ENCODE assay signal across 8 cellular contexts in the genomic region with DNA sequence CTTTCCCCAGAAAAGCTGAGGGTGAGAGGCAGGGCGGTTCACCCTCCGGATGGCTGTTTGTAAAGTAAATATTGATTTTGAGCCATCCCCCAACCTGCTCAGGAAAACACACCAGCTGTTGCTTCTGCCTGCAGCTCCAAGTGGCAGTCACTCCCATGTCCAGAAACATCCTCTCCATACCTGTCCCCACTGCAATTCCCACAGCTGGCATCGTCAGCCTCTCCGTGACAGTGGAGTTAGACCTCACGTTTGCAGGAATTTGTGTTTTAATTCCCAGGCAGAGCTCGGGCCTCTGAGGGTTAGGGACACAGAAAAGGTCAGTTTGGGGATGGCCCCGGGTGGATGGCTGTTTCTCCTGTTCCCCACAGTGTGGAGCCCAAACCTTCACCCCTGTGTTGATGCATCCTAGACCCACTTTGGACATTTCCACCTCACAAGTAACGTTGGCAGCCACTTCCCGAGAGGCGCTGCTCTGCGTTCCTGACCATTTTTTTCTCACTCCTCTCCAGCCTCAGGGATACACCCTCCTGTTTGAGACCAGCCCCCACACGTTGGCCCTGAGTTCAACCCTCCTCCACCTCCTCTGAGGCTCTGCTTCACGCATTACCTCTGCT. TPM values are rescaled to one million over a fixed set of nuclear protein-coding genes. Genes with fewer than 3 reads are reported as not detected.
DNase-seq lines count a peak whose midpoint lies in the region; ATAC-seq and TF ChIP-seq lines count a peak whose summit lies in the region.

No MANE protein-coding gene starts in this region.

- H4K91ac ChIP-seq in IMR-90 (ENCODE audit: insufficient read depth, low read depth, low read length), result no peak overlapping the region

- H3K56ac ChIP-seq in IMR-90 (ENCODE audit: extremely low read depth, insufficient read depth, low read length), result no peak overlapping the region

- 23% methylated on average over 4 of the region's 13 CpGs; no CpG with 5 or more reads in 1 of the 2 experiments for WGBS in IMR-90 (ENCODE audit: extremely low coverage in 2 of 2, insufficient read length in 1 of 2), 2 experiments
- WGBS in stomach, 5 donors, result 25 to 42% (median 36%) methylated on average over 11 to 13 of the region's 13 CpGs

- ATAC-seq in IMR-90 (ENCODE audit: low read depth) (peak; percentile 27; the same call in 1 of the 2 replicates), GM18502 (IDR thresholded peaks at IDR 0.05; ENCODE audit: poor library complexity, unreplicated experiment) (no peak)
- no peak for ATAC-seq in activated CD4-positive, alpha-beta T cell treated with anti-CD3 and anti-CD28 coated beads for 36 hours

- TF ChIP-seq CTCF in IMR-90 (conservative IDR thresholded peaks at IDR 0.05; ENCODE audit: low read depth, low read length), result no peak
- TF ChIP-seq CTCF in left ventricle myocardium inferior (IDR thresholded peaks at IDR 0.05; ENCODE audit: borderline replicate concordance), result no peak
- TF ChIP-seq CTCF in stomach (IDR thresholded peaks at IDR 0.05), result no peak

- no peak for TF ChIP-seq RAD21 in IMR-90 (IDR thresholded peaks at IDR 0.05; ENCODE audit: low read length)

- no peak overlapping the region for H3K27ac Mint-ChIP-seq in activated T-helper 1 cell treated with anti-CD3 and anti-CD28 coated beads, Interleukin-12 subunit alpha, Interleukin-12 subunit beta, Interleukin-2, Interleukin-4 antibody, amounts not matched to agents 30 ng/mL and 10 ng/mL and 1 ng/mL, durations not matched to agents 14 hours and 24 hours and 36 hours
- H3K27ac Mint-ChIP-seq in activated CD4-positive, alpha-beta T cell treated with anti-CD3 and anti-CD28 coated beads for 36 hours, result no peak overlapping the region

- H2AK9ac ChIP-seq in IMR-90 (replicated peaks; ENCODE audit: low read depth, low read length, poor library complexity), result no peak overlapping the region

- no peak for TF ChIP-seq POLR2A in IMR-90 (IDR thresholded peaks at IDR 0.05; ENCODE audit: low read depth, low read length)
- TF ChIP-seq POLR2A in stomach (IDR thresholded peaks at IDR 0.05), result no peak

- H2AFZ ChIP-seq in IMR-90 (replicated peaks; ENCODE audit: low read length, poor library complexity), result no peak overlapping the region

- H3K36me3 ChIP-seq in IMR-90 (ENCODE audit: control insufficient read depth, insufficient read depth, low read length) (no peaks in the 10 kb centered on the region), left ventricle myocardium inferior (no peaks in the 10 kb centered on the region), stomach (no peaks in the 10 kb centered on the region)

- DNase-seq in IMR-90, result no peak
- peak; percentile 44 for DNase-seq in NCI-H82 treated with DMSO at 0.1 percent for 48 hours (lab: John Stamatoyannopoulos, UW; ENCODE audit: unreplicated experiment)
- DNase-seq in left ventricle myocardium inferior, result no peak
- DNase-seq in stomach, result no peak
- DNase-seq in NOMO-1 treated with dmso at 0.1 percent for 144 hours (lab: John Stamatoyannopoulos, UW; ENCODE audit: unreplicated experiment), result no peak
- DNase-seq in activated T-helper 1 cell treated with anti-CD3 and anti-CD28 coated beads, Interleukin-12 subunit alpha, Interleukin-12 subunit beta, Interleukin-2, Interleukin-4 antibody, amounts not matched to agents 30 ng/mL and 10 ng/mL and 1 ng/mL, durations not matched to agents 14 hours and 24 hours and 36 hours (ENCODE audit: low spot score), result no peak
- no peak for DNase-seq in activated CD4-positive, alpha-beta T cell treated with anti-CD3 and anti-CD28 coated beads for 36 hours

- H2AK5ac ChIP-seq in IMR-90 (ENCODE audit: low read depth, low read length), result no peak overlapping the region

- H3K4me3 Mint-ChIP-seq in activated T-helper 1 cell treated with anti-CD3 and anti-CD28 coated beads, Interleukin-12 subunit alpha, Interleukin-12 subunit beta, Interleukin-2, Interleukin-4 antibody, amounts not matched to agents 30 ng/mL and 10 ng/mL and 1 ng/mL, durations not matched to agents 14 hours and 24 hours and 36 hours, result no peak overlapping the region
- H3K4me3 Mint-ChIP-seq in activated CD4-positive, alpha-beta T cell treated with anti-CD3 and anti-CD28 coated beads for 36 hours, result no peak overlapping the region

- H3K27me3 ChIP-seq in IMR-90 (ENCODE audit: control insufficient read depth, insufficient read depth, low read length) (peaks cover 13% of the 10 kb centered on the region), left ventricle myocardium inferior (ENCODE audit: low read depth) (no peaks in the 10 kb centered on the region), stomach (no peaks in the 10 kb centered on the region)

- H3K4me1 ChIP-seq in IMR-90 (ENCODE audit: control insufficient read depth, insufficient read depth, low read length) (peaks cover 4% of the 10 kb centered on the region; the same call in 1 of the 2 replicates), left ventricle myocardium inferior (peaks cover 43% of the 10 kb centered on the region), stomach (peaks cover 31 to 44% (median 37%) of the 10 kb centered on the region in 4 donors)

- CTCF ChIA-PET in IMR-90 (lab: Yijun Ruan, JAX), result interaction anchor here (0.8 to 0.9 kb wide), 2 partner anchors 13 to 47 kb away, joined by 3 read pairs; no protein-coding TSS in a partner anchor
- CTCF ChIA-PET in activated CD4-positive, alpha-beta T cell treated with anti-CD3 and anti-CD28 coated beads for 36 hours (lab: Charles Lee), result no interaction called here

- no peak overlapping the region for H2BK5ac ChIP-seq in IMR-90 (ENCODE audit: low read depth, low read length, poor library complexity, severe bottlenecking)

- H4K8ac ChIP-seq in IMR-90 (ENCODE audit: low read depth in 2 of 2, low read length in 2 of 2), result no peak overlapping the region

- H4K20me1 ChIP-seq in IMR-90 (ENCODE audit: insufficient read depth, low read length), result no peaks in the 10 kb centered on the region

- H3K9me3 Mint-ChIP-seq in activated T-helper 1 cell treated with anti-CD3 and anti-CD28 coated beads, Interleukin-12 subunit alpha, Interleukin-12 subunit beta, Interleukin-2, Interleukin-4 antibody, amounts not matched to agents 30 ng/mL and 10 ng/mL and 1 ng/mL, durations not matched to agents 14 hours and 24 hours and 36 hours, result no peaks in the 10 kb centered on the region
- no peaks in the 10 kb centered on the region for H3K9me3 Mint-ChIP-seq in activated CD4-positive, alpha-beta T cell treated with anti-CD3 and anti-CD28 coated beads for 36 hours (ENCODE audit: low read depth)

- H3K9me1 ChIP-seq in IMR-90 (ENCODE audit: insufficient read depth, low read length), result no peaks in the 10 kb centered on the region

- H3K36me3 Mint-ChIP-seq in activated T-helper 1 cell treated with anti-CD3 and anti-CD28 coated beads, Interleukin-12 subunit alpha, Interleukin-12 subunit beta, Interleukin-2, Interleukin-4 antibody, amounts not matched to agents 30 ng/mL and 10 ng/mL and 1 ng/mL, durations not matched to agents 14 hours and 24 hours and 36 hours (ENCODE audit: low read depth), result no peaks in the 10 kb centered on the region
- no peaks in the 10 kb centered on the region for H3K36me3 Mint-ChIP-seq in activated CD4-positive, alpha-beta T cell treated with anti-CD3 and anti-CD28 coated beads for 36 hours (ENCODE audit: low read depth)

- peaks cover 5% of the 10 kb centered on the region for H3K27me3 Mint-ChIP-seq in activated T-helper 1 cell treated with anti-CD3 and anti-CD28 coated beads, Interleukin-12 subunit alpha, Interleukin-12 subunit beta, Interleukin-2, Interleukin-4 antibody, amounts not matched to agents 30 ng/mL and 10 ng/mL and 1 ng/mL, durations not matched to agents 14 hours and 24 hours and 36 hours (ENCODE audit: insufficient read depth)
- peaks cover 8% of the 10 kb centered on the region for H3K27me3 Mint-ChIP-seq in activated CD4-positive, alpha-beta T cell treated with anti-CD3 and anti-CD28 coated beads for 36 hours

- H2BK20ac ChIP-seq in IMR-90 (ENCODE audit: low read depth, low read length), result no peak overlapping the region

- intact Hi-C loops in IMR-90 (cut with micrococcal nuclease) (loop anchor here (2.0 kb wide), 1 partner anchor 13 kb away; no protein-coding TSS in a partner anchor), left ventricle myocardium inferior (cut with micrococcal nuclease) (no loop called here), stomach (cut with DNase I; ENCODE audit: low total_unique reads) (no loop called here)
- intact Hi-C loops in activated T-helper 1 cell treated with anti-CD3 and anti-CD28 coated beads, Interleukin-12 subunit alpha, Interleukin-12 subunit beta, Interleukin-2, Interleukin-4 antibody, amounts not matched to agents 30 ng/mL and 10 ng/mL and 1 ng/mL, durations not matched to agents 14 hours and 24 hours and 36 hours (cut with micrococcal nuclease), result no loop called here
- intact Hi-C loops in activated CD4-positive, alpha-beta T cell treated with anti-CD3 and anti-CD28 coated beads for 36 hours (cut with DNase I, micrococcal nuclease), result no loop called here

- POLR2A ChIA-PET in IMR-90 (lab: Charles Lee; ENCODE audit: unreplicated experiment), result no interaction called here
- POLR2A ChIA-PET in activated CD4-positive, alpha-beta T cell treated with anti-CD3 and anti-CD28 coated beads for 36 hours (lab: Charles Lee), result no interaction called here

- no peak overlapping the region for H3K14ac ChIP-seq in IMR-90 (replicated peaks; ENCODE audit: low read depth, low read length)

- H3K23ac ChIP-seq in IMR-90 (ENCODE audit: low read depth, low read length), result no peak overlapping the region

- TF ChIP-seq EP300 in stomach (IDR thresholded peaks at IDR 0.05), result no peak

- no peaks in the 10 kb centered on the region for H3K79me1 ChIP-seq in IMR-90 (ENCODE audit: low read depth in 1 of 2, low read length in 2 of 2)

- in situ Hi-C loops in IMR-90 (cut with MboI; ENCODE audit: low sequenced_read_pairs), result no loop called here

- no peak overlapping the region for H4K5ac ChIP-seq in IMR-90 (ENCODE audit: low read depth, low read length)

- no TSS peak for BruUV-seq in IMR-90 (replicated peaks; lab: Mats Ljungman, UMichigan)

- dilution Hi-C loops in IMR-90 (cut with HindIII; ENCODE audit: low sequenced_read_pairs, unreplicated experiment), result no loop called here

- H2BK15ac ChIP-seq in IMR-90 (ENCODE audit: low read depth, low read length), result no peak overlapping the region

- H3K4me2 ChIP-seq in IMR-90 (ENCODE audit: low read depth, low read length), result no peak overlapping the region

- H3K9me3 ChIP-seq in IMR-90 (ENCODE audit: control insufficient read depth, insufficient read depth, low read length) (no peaks in the 10 kb centered on the region), left ventricle myocardium inferior (replicated peaks) (no peaks in the 10 kb centered on the region), stomach (no peaks in the 10 kb centered on the region)

- H3K4ac ChIP-seq in IMR-90 (ENCODE audit: low read depth, low read length), result no peak overlapping the region

- H3K27ac ChIP-seq in IMR-90 (ENCODE audit: insufficient read depth, low read length), result no peak overlapping the region
- H3K27ac ChIP-seq in left ventricle myocardium inferior (replicated peaks), result peak overlapping the region; percentile 73
- peak overlapping the region; percentile 40 to 89 (median 63) for H3K27ac ChIP-seq in stomach

- no peak overlapping the region for H2BK120ac ChIP-seq in IMR-90 (ENCODE audit: low read depth, low read length)

- no peak overlapping the region for H3K18ac ChIP-seq in IMR-90 (ENCODE audit: low read depth, low read length)

- H3K4me3 ChIP-seq in IMR-90 (ENCODE audit: insufficient read depth, low read depth, low read length), result no peak overlapping the region
- H3K4me3 ChIP-seq in left ventricle myocardium inferior, result peak overlapping the region; percentile 1
- peak overlapping the region in 1 of 4 donors; percentile 13 for H3K4me3 ChIP-seq in stomach

- no peak overlapping the region for H3K9ac ChIP-seq in IMR-90 (ENCODE audit: low read depth, low read length)

- peaks cover 10% of the 10 kb centered on the region for H3K4me1 Mint-ChIP-seq in activated T-helper 1 cell treated with anti-CD3 and anti-CD28 coated beads, Interleukin-12 subunit alpha, Interleukin-12 subunit beta, Interleukin-2, Interleukin-4 antibody, amounts not matched to agents 30 ng/mL and 10 ng/mL and 1 ng/mL, durations not matched to agents 14 hours and 24 hours and 36 hours (ENCODE audit: low read depth)
- H3K4me1 Mint-ChIP-seq in activated CD4-positive, alpha-beta T cell treated with anti-CD3 and anti-CD28 coated beads for 36 hours, result peaks cover 21% of the 10 kb centered on the region

RNA-seq across cellular contexts. Expression of a gene that starts 11.8 kb away (rescaled TPM):
- 0.18 and 0.56 TPM in 2 replicates for total RNA-seq in IMR-90 (2012; rRNA removed)
- 0.56 and 0.99 TPM in 2 replicates for polyA plus RNA-seq in IMR-90 (2012; rRNA removed)
- polyA plus RNA-seq in IMR-90 (2012; cell fraction: cytosol; rRNA removed), result 0.04 and 0.45 TPM in 2 replicates
- polyA plus RNA-seq in IMR-90 (2012; cell fraction: nucleus; rRNA removed; ENCODE audit: low replicate concordance), result 0.13 and 1.2 TPM in 2 replicates
- 17.1 TPM for total RNA-seq in left ventricle myocardium inferior
- total RNA-seq in stomach, result 10 to 100 TPM; 14.6 to 54.0 (median 36.2) TPM
- polyA plus RNA-seq in stomach, result 10 to 100 TPM; 21.7 to 30.3 (median 22.7) TPM
- total RNA-seq in activated T-helper 1 cell treated with anti-CD3 and anti-CD28 coated beads, Interleukin-12 subunit alpha, Interleukin-12 subunit beta, Interleukin-2, Interleukin-4 antibody, amounts not matched to agents 30 ng/mL and 10 ng/mL and 1 ng/mL, durations not matched to agents 14 hours and 24 hours and 36 hours, result 2.0 and 4.9 TPM in 2 replicates
- total RNA-seq in activated CD4-positive, alpha-beta T cell treated with anti-CD3 and anti-CD28 coated beads for 36 hours, result 1 to 10 TPM; 4.0 to 4.9 TPM
